In genomic region chr3:152793969-152794368, GRCh38 we compare ENCODE assay signal across 20 cellular contexts. TPM values are rescaled to one million over a fixed set of nuclear protein-coding genes. Genes with fewer than 3 reads are reported as not detected.
DNase-seq lines count a peak whose midpoint lies in the region; ATAC-seq and TF ChIP-seq lines count a peak whose summit lies in the region.
"Had no signal": no experiment of that assay in that cellular context is flagged by ENCODE, and none has a peak within 500 bp of the region (broad histone marks: within the 10 kb centered on the region; RNA-seq: fewer than 3 reads in every experiment).

No MANE protein-coding gene starts in this region.

- ATAC-seq in PC-3: peak; percentile 37
- ATAC-seq in GM19467 (IDR thresholded peaks at IDR 0.05; ENCODE audit: unreplicated experiment): no peak
- ATAC-seq: GM12878 had no signal

- CTCF ChIA-PET in PC-3 (lab: Charles Lee): no interaction called here

- H3K36me3 ChIP-seq in PC-3 (ENCODE audit: low read depth, low read length) (no peaks in the 10 kb centered on the region), smooth muscle cell (ENCODE audit: low read depth) (no peaks in the 10 kb centered on the region)
- H3K36me3 ChIP-seq: BE2C, BLaER1 had no signal

- H3K79me2 ChIP-seq in PC-3 (ENCODE audit: low read length) (no peaks in the 10 kb centered on the region), smooth muscle cell (ENCODE audit: low read depth) (no peaks in the 10 kb centered on the region)

- intact Hi-C loops in PC-3 (cut with micrococcal nuclease): no loop called here

- H3K9me3 ChIP-seq in PC-3 (ENCODE audit: low read length): no peaks in the 10 kb centered on the region
- H3K9me3 ChIP-seq in smooth muscle cell (replicated peaks; ENCODE audit: low read depth): no peaks in the 10 kb centered on the region
- H3K9me3 ChIP-seq: BE2C, BLaER1 had no signal

- no peak overlapping the region for H3K4me3 ChIP-seq in PC-3 (ENCODE audit: low read length)
- H3K4me3 ChIP-seq in smooth muscle cell: no peak overlapping the region
- H3K4me3 ChIP-seq: BLaER1, GM12878 had no signal

- H3K9ac ChIP-seq in PC-3 (ENCODE audit: low read length) (no peak overlapping the region), smooth muscle cell (ENCODE audit: low read depth) (no peak overlapping the region)
- H3K9ac ChIP-seq: BLaER1 had no signal

- BruUV-seq in PC-3 (replicated peaks; lab: Mats Ljungman, UMichigan): no TSS peak

- TF ChIP-seq CTCF in 22Rv1 (IDR thresholded peaks at IDR 0.05) (no peak), PC-3 (conservative IDR thresholded peaks at IDR 0.05; ENCODE audit: low read depth, low read length) (no peak), smooth muscle cell (IDR thresholded peaks at IDR 0.05; ENCODE audit: borderline replicate concordance, insufficient read depth, poor library complexity, severe bottlenecking) (no peak)

- H2AFZ ChIP-seq in PC-3 (ENCODE audit: low read length) (no peak overlapping the region), smooth muscle cell (ENCODE audit: low read depth) (peak overlapping the region; percentile 51)

- no peaks in the 10 kb centered on the region for H3K9me2 ChIP-seq in PC-3 (replicated peaks; ENCODE audit: low read length)

- no peaks in the 10 kb centered on the region for H3K4me1 ChIP-seq in PC-3 (ENCODE audit: insufficient read depth, low read length)
- H3K4me1 ChIP-seq in smooth muscle cell (ENCODE audit: low read depth): peaks cover 6% of the 10 kb centered on the region
- H3K4me1 ChIP-seq: BE2C, BLaER1 had no signal

- H3F3A ChIP-seq in PC-3 (ENCODE audit: low read length, unreplicated experiment) (no peaks in the 10 kb centered on the region), smooth muscle cell (ENCODE audit: low read depth) (no peaks in the 10 kb centered on the region)

- WGBS in smooth muscle cell (ENCODE audit: low lambda C conversion rate): 78% methylated on average over 2 of the region's 2 CpGs

- POLR2A ChIA-PET in PC-3 (lab: Charles Lee; ENCODE audit: unreplicated experiment): no interaction called here

- H3K4me2 ChIP-seq in PC-3 (ENCODE audit: low read length): no peak overlapping the region
- no peak overlapping the region for H3K4me2 ChIP-seq in smooth muscle cell
- H3K4me2 ChIP-seq: BLaER1 had no signal

- no peak for DNase-seq in PC-3
- DNase-seq in smooth muscle cell (lab: John Stamatoyannopoulos, UW; ENCODE audit: unreplicated experiment): no peak
- DNase-seq in DMS 273 (lab: John Stamatoyannopoulos, UW; ENCODE audit: unreplicated experiment): no peak
- DNase-seq: 8988T; ACHN; BE2C; C1 segment of cervical spinal cord; CD4-positive, alpha-beta memory T cell; CD4-positive, CD25-positive, alpha-beta regulatory T cell; CD8-positive, alpha-beta memory T cell; COR-L47; DMS79; DND-41; EL; GDM1 had no signal

- H3K27ac ChIP-seq in 22Rv1 (peak overlapping the region; percentile 57), PC-3 (ENCODE audit: low read length) (no peak overlapping the region), smooth muscle cell (ENCODE audit: low read depth) (no peak overlapping the region)
- H3K27ac ChIP-seq: BLaER1 had no signal

- H3K27me3 ChIP-seq in PC-3 (ENCODE audit: low read length): no peaks in the 10 kb centered on the region
- no peaks in the 10 kb centered on the region for H3K27me3 ChIP-seq in smooth muscle cell (ENCODE audit: low read depth)
- H3K27me3 ChIP-seq: BE2C, BLaER1 had no signal

- H4K20me1 ChIP-seq in PC-3 (ENCODE audit: low read length) (no peaks in the 10 kb centered on the region), smooth muscle cell (ENCODE audit: low read depth) (no peaks in the 10 kb centered on the region)
- H4K20me1 ChIP-seq: BLaER1 had no signal

RNA-seq across cellular contexts. Expression of gene P2RY1, which starts 41.0 kb away (rescaled TPM):
- total RNA-seq in PC-3 (2014; rRNA removed) (0.29 and 0.81 TPM in 2 replicates), smooth muscle cell (7.9 and 13.0 TPM in 2 replicates)
- polyA plus RNA-seq in smooth muscle cell: 3.9 and 4.1 TPM in 2 replicates
- total RNA-seq: G401 had no signal
- polyA plus RNA-seq: CD4-positive, alpha-beta memory T cell; CD8-positive, alpha-beta memory T cell had no signal
